1 cellular context compared by ENCODE assay signal in the genomic region with DNA sequence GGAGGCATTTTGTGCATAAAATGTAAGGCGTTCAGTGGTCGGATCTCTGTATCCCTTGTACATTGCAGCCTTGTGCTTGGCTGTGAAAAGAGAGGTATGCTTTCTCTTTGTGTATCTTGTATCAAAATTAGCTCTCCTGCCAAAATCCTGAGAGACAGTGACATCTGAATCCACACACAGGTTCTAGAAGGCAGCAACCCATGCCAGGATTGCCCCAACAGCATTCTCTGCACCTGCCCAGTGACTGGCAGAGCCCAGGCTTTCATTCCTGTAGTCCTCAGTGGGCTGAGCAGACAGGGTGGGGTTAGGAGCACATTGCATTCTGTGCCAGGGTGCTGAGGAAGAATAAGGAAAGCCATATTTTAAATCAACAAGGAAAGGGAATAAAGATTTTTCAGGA.
TF ChIP-seq lines count a peak whose summit lies in the region.

No MANE protein-coding gene starts in this region.

TF ChIP-seq in GM12878, 131 proteins besides CTCF, POLR2A, EP300 and RAD21 (continued from another document):
- TF ChIP-seq, protein P1, sequence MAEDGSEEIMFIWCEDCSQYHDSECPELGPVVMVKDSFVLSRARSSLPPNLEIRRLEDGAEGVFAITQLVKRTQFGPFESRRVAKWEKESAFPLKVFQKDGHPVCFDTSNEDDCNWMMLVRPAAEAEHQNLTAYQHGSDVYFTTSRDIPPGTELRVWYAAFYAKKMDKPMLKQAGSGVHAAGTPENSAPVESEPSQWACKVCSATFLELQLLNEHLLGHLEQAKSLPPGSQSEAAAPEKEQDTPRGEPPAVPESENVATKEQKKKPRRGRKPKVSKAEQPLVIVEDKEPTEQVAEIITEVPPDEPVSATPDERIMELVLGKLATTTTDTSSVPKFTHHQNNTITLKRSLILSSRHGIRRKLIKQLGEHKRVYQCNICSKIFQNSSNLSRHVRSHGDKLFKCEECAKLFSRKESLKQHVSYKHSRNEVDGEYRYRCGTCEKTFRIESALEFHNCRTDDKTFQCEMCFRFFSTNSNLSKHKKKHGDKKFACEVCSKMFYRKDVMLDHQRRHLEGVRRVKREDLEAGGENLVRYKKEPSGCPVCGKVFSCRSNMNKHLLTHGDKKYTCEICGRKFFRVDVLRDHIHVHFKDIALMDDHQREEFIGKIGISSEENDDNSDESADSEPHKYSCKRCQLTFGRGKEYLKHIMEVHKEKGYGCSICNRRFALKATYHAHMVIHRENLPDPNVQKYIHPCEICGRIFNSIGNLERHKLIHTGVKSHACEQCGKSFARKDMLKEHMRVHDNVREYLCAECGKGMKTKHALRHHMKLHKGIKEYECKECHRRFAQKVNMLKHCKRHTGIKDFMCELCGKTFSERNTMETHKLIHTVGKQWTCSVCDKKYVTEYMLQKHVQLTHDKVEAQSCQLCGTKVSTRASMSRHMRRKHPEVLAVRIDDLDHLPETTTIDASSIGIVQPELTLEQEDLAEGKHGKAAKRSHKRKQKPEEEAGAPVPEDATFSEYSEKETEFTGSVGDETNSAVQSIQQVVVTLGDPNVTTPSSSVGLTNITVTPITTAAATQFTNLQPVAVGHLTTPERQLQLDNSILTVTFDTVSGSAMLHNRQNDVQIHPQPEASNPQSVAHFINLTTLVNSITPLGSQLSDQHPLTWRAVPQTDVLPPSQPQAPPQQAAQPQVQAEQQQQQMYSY (CRISPR knock-in tag; IDR thresholded peaks at IDR 0.05), result no peak
- TF ChIP-seq, protein P2, sequence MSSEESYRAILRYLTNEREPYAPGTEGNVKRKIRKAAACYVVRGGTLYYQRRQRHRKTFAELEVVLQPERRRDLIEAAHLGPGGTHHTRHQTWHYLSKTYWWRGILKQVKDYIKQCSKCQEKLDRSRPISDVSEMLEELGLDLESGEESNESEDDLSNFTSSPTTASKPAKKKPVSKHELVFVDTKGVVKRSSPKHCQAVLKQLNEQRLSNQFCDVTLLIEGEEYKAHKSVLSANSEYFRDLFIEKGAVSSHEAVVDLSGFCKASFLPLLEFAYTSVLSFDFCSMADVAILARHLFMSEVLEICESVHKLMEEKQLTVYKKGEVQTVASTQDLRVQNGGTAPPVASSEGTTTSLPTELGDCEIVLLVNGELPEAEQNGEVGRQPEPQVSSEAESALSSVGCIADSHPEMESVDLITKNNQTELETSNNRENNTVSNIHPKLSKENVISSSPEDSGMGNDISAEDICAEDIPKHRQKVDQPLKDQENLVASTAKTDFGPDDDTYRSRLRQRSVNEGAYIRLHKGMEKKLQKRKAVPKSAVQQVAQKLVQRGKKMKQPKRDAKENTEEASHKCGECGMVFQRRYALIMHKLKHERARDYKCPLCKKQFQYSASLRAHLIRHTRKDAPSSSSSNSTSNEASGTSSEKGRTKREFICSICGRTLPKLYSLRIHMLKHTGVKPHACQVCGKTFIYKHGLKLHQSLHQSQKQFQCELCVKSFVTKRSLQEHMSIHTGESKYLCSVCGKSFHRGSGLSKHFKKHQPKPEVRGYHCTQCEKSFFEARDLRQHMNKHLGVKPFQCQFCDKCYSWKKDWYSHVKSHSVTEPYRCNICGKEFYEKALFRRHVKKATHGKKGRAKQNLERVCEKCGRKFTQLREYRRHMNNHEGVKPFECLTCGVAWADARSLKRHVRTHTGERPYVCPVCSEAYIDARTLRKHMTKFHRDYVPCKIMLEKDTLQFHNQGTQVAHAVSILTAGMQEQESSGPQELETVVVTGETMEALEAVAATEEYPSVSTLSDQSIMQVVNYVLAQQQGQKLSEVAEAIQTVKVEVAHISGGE (CRISPR knock-in tag; IDR thresholded peaks at IDR 0.05), result no peak
- TF ChIP-seq NFXL1 (IDR thresholded peaks at IDR 0.05; ENCODE audit: borderline replicate concordance) (no peak), RFX5 (IDR thresholded peaks at IDR 0.05; ENCODE audit: low read depth, low read length) (no peak), SMC3 (IDR thresholded peaks at IDR 0.05; ENCODE audit: borderline replicate concordance, low read length) (no peak), CREM (IDR thresholded peaks at IDR 0.05; ENCODE audit: low read depth) (no peak), LARP7 (IDR thresholded peaks at IDR 0.05) (no peak), ASH2L (IDR thresholded peaks at IDR 0.05; ENCODE audit: borderline replicate concordance, low read depth) (no peak)
- TF ChIP-seq, protein P3, sequence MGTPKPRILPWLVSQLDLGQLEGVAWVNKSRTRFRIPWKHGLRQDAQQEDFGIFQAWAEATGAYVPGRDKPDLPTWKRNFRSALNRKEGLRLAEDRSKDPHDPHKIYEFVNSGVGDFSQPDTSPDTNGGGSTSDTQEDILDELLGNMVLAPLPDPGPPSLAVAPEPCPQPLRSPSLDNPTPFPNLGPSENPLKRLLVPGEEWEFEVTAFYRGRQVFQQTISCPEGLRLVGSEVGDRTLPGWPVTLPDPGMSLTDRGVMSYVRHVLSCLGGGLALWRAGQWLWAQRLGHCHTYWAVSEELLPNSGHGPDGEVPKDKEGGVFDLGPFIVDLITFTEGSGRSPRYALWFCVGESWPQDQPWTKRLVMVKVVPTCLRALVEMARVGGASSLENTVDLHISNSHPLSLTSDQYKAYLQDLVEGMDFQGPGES (IDR thresholded peaks at IDR 0.05), result no peak
